Comparison of ENCODE assay signal across 16 cellular contexts in genomic region chr2:235498556-235499305, GRCh38. TPM values are rescaled to one million over a fixed set of nuclear protein-coding genes. Genes with fewer than 3 reads are reported as not detected.
DNase-seq lines count a peak whose midpoint lies in the region; ATAC-seq and TF ChIP-seq lines count a peak whose summit lies in the region.
"Had no signal": no experiment of that assay in that cellular context is flagged by ENCODE, and none has a peak within 500 bp of the region (broad histone marks: within the 10 kb centered on the region; RNA-seq: fewer than 3 reads in every experiment).

No MANE protein-coding gene starts in this region.

- H3K4me3 ChIP-seq in right atrium auricular region: no peak overlapping the region
- H3K4me3 ChIP-seq: sigmoid colon, stomach had no signal

- H3K4me3 Mint-ChIP-seq in WTC11 (no peak overlapping the region), type B pancreatic cell (peak overlapping the region; percentile 28)
- H3K4me3 Mint-ChIP-seq in activated CD4-positive, alpha-beta T cell treated with anti-CD3 and anti-CD28 coated beads for 36 hours: no peak overlapping the region
- H3K4me3 Mint-ChIP-seq: activated CD8-positive, alpha-beta memory T cell treated with anti-CD3 and anti-CD28 coated beads, Interleukin-2, amount 10 ng/mL, durations not matched to agents 7 days and 5 days; activated naive CD4-positive, alpha-beta T cell treated with anti-CD3 and anti-CD28 coated beads for 36 hours; B cell had no signal

- ATAC-seq in left ventricle myocardium superior (no peak), WTC11 (peak; percentile 6; the same call in 1 of the 2 replicates), left lobe of liver (no peak)
- no peak for ATAC-seq in activated CD4-positive, alpha-beta T cell treated with anti-CD3 and anti-CD28 coated beads for 36 hours
- ATAC-seq: activated CD8-positive, alpha-beta memory T cell treated with anti-CD3 and anti-CD28 coated beads, Interleukin-2, amount 10 ng/mL, durations not matched to agents 7 days and 5 days had no signal

- H3K4me1 Mint-ChIP-seq in WTC11 (peaks cover 82% of the 10 kb centered on the region), type B pancreatic cell (ENCODE audit: unreplicated experiment) (peaks cover 70% of the 10 kb centered on the region)
- H3K4me1 Mint-ChIP-seq in activated CD4-positive, alpha-beta T cell treated with anti-CD3 and anti-CD28 coated beads for 36 hours: peaks cover 11% of the 10 kb centered on the region

- H3K27ac ChIP-seq in right atrium auricular region: no peak overlapping the region
- H3K27ac ChIP-seq: sigmoid colon, stomach had no signal

- TF ChIP-seq CTCF in right atrium auricular region (IDR thresholded peaks at IDR 0.05) (peak in 1 of 2 donors; percentile 46), WTC11 (IDR thresholded peaks at IDR 0.05) (no peak), type B pancreatic cell (conservative IDR thresholded peaks at IDR 0.05) (peak; percentile 18)

- intact Hi-C loops in left ventricle myocardium superior (cut with micrococcal nuclease): no loop called here
- intact Hi-C loops in activated CD4-positive, alpha-beta T cell treated with anti-CD3 and anti-CD28 coated beads for 36 hours (cut with DNase I, micrococcal nuclease): loop anchor here in 1 of 2 experiments (5.0 kb wide), 1 partner anchor 169 kb away; no protein-coding TSS in a partner anchor

- H3K27ac Mint-ChIP-seq in WTC11 (peak overlapping the region; percentile 80), type B pancreatic cell (no peak overlapping the region)
- H3K27ac Mint-ChIP-seq in activated CD4-positive, alpha-beta T cell treated with anti-CD3 and anti-CD28 coated beads for 36 hours: no peak overlapping the region
- H3K27ac Mint-ChIP-seq: activated CD8-positive, alpha-beta memory T cell treated with anti-CD3 and anti-CD28 coated beads, Interleukin-2, amount 10 ng/mL, durations not matched to agents 7 days and 5 days; activated naive CD4-positive, alpha-beta T cell treated with anti-CD3 and anti-CD28 coated beads for 36 hours; B cell had no signal

- H3K9me3 Mint-ChIP-seq in WTC11 (no peaks in the 10 kb centered on the region), type B pancreatic cell (no peaks in the 10 kb centered on the region)
- no peaks in the 10 kb centered on the region for H3K9me3 Mint-ChIP-seq in activated CD4-positive, alpha-beta T cell treated with anti-CD3 and anti-CD28 coated beads for 36 hours (ENCODE audit: low read depth)
- H3K9me3 Mint-ChIP-seq: activated naive CD4-positive, alpha-beta T cell treated with anti-CD3 and anti-CD28 coated beads for 36 hours had no signal

- no peaks in the 10 kb centered on the region for H3K9me3 ChIP-seq in right atrium auricular region
- H3K9me3 ChIP-seq: sigmoid colon, stomach had no signal

- DNase-seq in left ventricle myocardium superior (peak; percentile 38), right atrium auricular region (ENCODE audit: low spot score) (no peak), WTC11 (ENCODE audit: low spot score) (peak; percentile 50), islet precursor cell (peak; percentile 75), type B pancreatic cell (ENCODE audit: extremely low spot score, unreplicated experiment) (no peak), left lobe of liver (ENCODE audit: low spot score) (no peak)
- DNase-seq in activated CD4-positive, alpha-beta T cell treated with anti-CD3 and anti-CD28 coated beads for 4 hours: no peak
- DNase-seq in activated CD4-positive, alpha-beta T cell treated with anti-CD3 and anti-CD28 coated beads for 36 hours: no peak
- DNase-seq: activated CD8-positive, alpha-beta memory T cell treated with anti-CD3 and anti-CD28 coated beads, Interleukin-2, amount 10 ng/mL, durations not matched to agents 7 days and 5 days; activated naive CD4-positive, alpha-beta T cell treated with anti-CD3 and anti-CD28 coated beads for 36 hours; NCI-H1105; NCI-H69; Right ventricle myocardium superior; sigmoid colon; stomach had no signal

- peaks cover 9% of the 10 kb centered on the region for H3K27me3 Mint-ChIP-seq in WTC11 (ENCODE audit: low read depth)
- H3K27me3 Mint-ChIP-seq in type B pancreatic cell: no peaks in the 10 kb centered on the region
- H3K27me3 Mint-ChIP-seq in activated CD4-positive, alpha-beta T cell treated with anti-CD3 and anti-CD28 coated beads for 36 hours: peaks cover 46% of the 10 kb centered on the region

- POLR2A ChIA-PET in WTC11 (lab: Charles Lee): no interaction called here
- POLR2A ChIA-PET in activated CD4-positive, alpha-beta T cell treated with anti-CD3 and anti-CD28 coated beads for 36 hours (lab: Charles Lee): no interaction called here

- peaks cover 0 to 54% of the 10 kb centered on the region in 2 donors for H3K4me1 ChIP-seq in right atrium auricular region

- H3K27me3 ChIP-seq in right atrium auricular region: no peaks in the 10 kb centered on the region
- H3K27me3 ChIP-seq: sigmoid colon had no signal

- H3K36me3 ChIP-seq in right atrium auricular region: no peaks in the 10 kb centered on the region
- H3K36me3 ChIP-seq: sigmoid colon, stomach had no signal

- CTCF ChIA-PET in WTC11 (lab: Charles Lee): interaction anchor here (0.6 to 4.1 kb wide), 12 partner anchors 7 to 1273 kb away, joined by 3 to 17 read pairs (median 3); no protein-coding TSS in a partner anchor
- CTCF ChIA-PET in activated CD4-positive, alpha-beta T cell treated with anti-CD3 and anti-CD28 coated beads for 36 hours (lab: Charles Lee): no interaction called here

- H3K36me3 Mint-ChIP-seq in WTC11: no peaks in the 10 kb centered on the region
- H3K36me3 Mint-ChIP-seq in type B pancreatic cell: no peaks in the 10 kb centered on the region
- no peaks in the 10 kb centered on the region for H3K36me3 Mint-ChIP-seq in activated CD4-positive, alpha-beta T cell treated with anti-CD3 and anti-CD28 coated beads for 36 hours (ENCODE audit: low read depth)
- H3K36me3 Mint-ChIP-seq: activated CD8-positive, alpha-beta memory T cell treated with anti-CD3 and anti-CD28 coated beads, Interleukin-2, amount 10 ng/mL, durations not matched to agents 7 days and 5 days had no signal

TF ChIP-seq in WTC11, 78 proteins besides CTCF, POLR2A, EP300 and RAD21:
- TF ChIP-seq ZNF512 (CRISPR knock-in tag; IDR thresholded peaks at IDR 0.05; ENCODE audit: borderline replicate concordance) (no peak), ZNF317 (CRISPR knock-in tag; IDR thresholded peaks at IDR 0.05; ENCODE audit: borderline replicate concordance, low read depth) (no peak), NFYB (CRISPR knock-in tag; conservative IDR thresholded peaks at IDR 0.05; ENCODE audit: low read depth) (no peak), JAZF1 (CRISPR knock-in tag; IDR thresholded peaks at IDR 0.05) (no peak), SMAD3 (CRISPR knock-in tag; IDR thresholded peaks at IDR 0.05; ENCODE audit: borderline replicate concordance) (no peak), ZBTB43 (CRISPR knock-in tag; IDR thresholded peaks at IDR 0.05) (no peak), CBFB (CRISPR knock-in tag; IDR thresholded peaks at IDR 0.05; ENCODE audit: low read depth) (no peak), KAT7 (CRISPR knock-in tag; IDR thresholded peaks at IDR 0.05; ENCODE audit: borderline replicate concordance) (no peak)

RNA-seq across cellular contexts. Expression of gene AGAP1, which starts 4.9 kb away (rescaled TPM):
- total RNA-seq in left ventricle myocardium superior: 22.3 TPM
- total RNA-seq in right atrium auricular region: 10 to 100 TPM; 11.6 to 17.2 TPM
- total RNA-seq in WTC11 (2021): 46.2 to 49.3 TPM (median 49.1 TPM) in 3 replicates
- 46.3 and 52.7 TPM in 2 replicates for total RNA-seq in type B pancreatic cell (ENCODE audit: low replicate concordance)
- total RNA-seq in activated CD4-positive, alpha-beta T cell treated with anti-CD3 and anti-CD28 coated beads for 36 hours: 1 to 10 TPM; 2.2 TPM
- total RNA-seq in left lobe of liver: 10.5 TPM
- total RNA-seq: B cell had no signal

Comparison
In these comparisons a context has a peak if more than half of its experiments do, and no peak if none do; other contexts are left out.
1. DNase-seq: peak in left ventricle myocardium superior (single experiment), WTC11 (single experiment) and islet precursor cell (single experiment); none in right atrium auricular region (single experiment), type B pancreatic cell (single experiment), activated CD4-positive, alpha-beta T cell treated with anti-CD3 and anti-CD28 coated beads for 4 hours (0 of 2), activated CD4-positive, alpha-beta T cell treated with anti-CD3 and anti-CD28 coated beads for 36 hours (single experiment) and left lobe of liver (single experiment).